In the genomic region with DNA sequence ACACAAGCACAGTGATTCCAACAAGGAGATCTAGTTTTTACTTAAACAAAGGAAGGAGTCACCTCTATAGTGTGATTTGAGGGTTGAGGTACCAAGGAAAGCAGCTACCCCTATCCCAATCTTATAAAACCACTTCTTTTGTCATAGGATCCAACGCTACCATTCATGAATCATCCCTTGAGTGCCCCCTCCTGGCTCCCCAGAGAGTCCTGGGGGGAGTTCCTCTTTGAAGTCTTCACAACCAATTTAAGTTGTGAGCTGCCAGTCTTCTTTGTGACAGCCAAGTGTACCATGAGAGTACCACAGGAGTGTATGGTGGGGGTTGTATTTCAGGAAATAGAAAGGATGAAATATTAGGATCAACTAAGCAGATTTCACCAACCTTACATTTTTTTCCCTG, we compare ENCODE assay signal across 1 cellular context.
TF ChIP-seq lines count a peak whose summit lies in the region.

No MANE protein-coding gene starts in this region.

TF ChIP-seq in GM23338, 12 proteins besides CTCF, POLR2A, EP300 and RAD21 (continued from another document):
- TF ChIP-seq ZNF462 (CRISPR knock-in tag; IDR thresholded peaks at IDR 0.05) (no peak), STAT1 (IDR thresholded peaks at IDR 0.05; ENCODE audit: unreplicated experiment) (no peak), NANOG (IDR thresholded peaks at IDR 0.05; ENCODE audit: borderline replicate concordance) (no peak), JUNB (IDR thresholded peaks at IDR 0.05; ENCODE audit: unreplicated experiment) (no peak), EZH2phosphoT487 (IDR thresholded peaks at IDR 0.05; ENCODE audit: unreplicated experiment) (no peak), ETS1 (IDR thresholded peaks at IDR 0.05) (no peak), ZNF114 (CRISPR knock-in tag; IDR thresholded peaks at IDR 0.05) (no peak), POLR2AphosphoS5 (IDR thresholded peaks at IDR 0.05; ENCODE audit: low read depth) (no peak), REST (IDR thresholded peaks at IDR 0.05; ENCODE audit: unreplicated experiment) (no peak), CREB1 (CRISPR knock-in tag; IDR thresholded peaks at IDR 0.05; ENCODE audit: low read depth) (no peak)
TF ChIP-seq in GM23338: peak in this region for 0.
